ENCODE assay signal across 1 cellular context in the genomic region with DNA sequence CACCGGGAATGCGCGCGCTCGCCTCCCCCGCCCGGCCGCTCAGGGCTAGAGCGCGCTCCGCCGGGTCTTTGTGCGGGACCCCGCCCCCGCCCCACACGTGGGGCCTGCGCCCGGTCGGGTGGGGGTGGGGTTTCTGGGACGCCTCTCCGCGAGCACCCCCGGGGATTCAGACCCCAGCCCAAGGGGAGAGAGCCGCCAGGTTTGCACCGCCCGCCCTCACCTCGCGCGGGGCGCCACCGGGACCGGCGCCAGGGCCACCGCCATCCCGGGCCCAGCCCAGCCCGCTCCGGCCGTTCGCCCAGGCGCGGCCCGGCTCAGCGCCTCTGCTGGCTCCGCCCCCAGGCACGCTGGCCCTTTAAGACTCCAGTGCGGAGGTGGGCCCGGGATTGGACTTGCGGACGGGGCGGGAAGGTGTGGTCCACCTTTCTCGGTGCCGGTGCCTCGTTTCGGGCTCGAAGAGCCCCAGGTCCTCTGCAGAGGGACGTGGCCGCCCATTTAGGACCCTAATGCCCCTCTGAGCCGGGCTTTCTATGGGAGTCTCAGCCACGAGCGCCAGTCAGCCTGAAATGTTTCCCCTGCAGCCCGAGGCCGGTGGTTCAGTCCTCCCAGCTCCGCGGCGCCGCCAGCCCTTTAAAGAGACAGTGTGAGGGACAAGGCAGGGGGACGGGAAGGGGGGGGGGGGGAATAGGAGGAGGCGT.
TF ChIP-seq lines count a peak whose summit lies in the region.

No MANE protein-coding gene starts in this region.

TF ChIP-seq in SK-N-SH treated with all-trans-retinoic acid at 6 μM for 48 hours, 23 proteins besides CTCF, POLR2A, EP300 and RAD21 (continued from another document):
- TF ChIP-seq, protein P1, sequence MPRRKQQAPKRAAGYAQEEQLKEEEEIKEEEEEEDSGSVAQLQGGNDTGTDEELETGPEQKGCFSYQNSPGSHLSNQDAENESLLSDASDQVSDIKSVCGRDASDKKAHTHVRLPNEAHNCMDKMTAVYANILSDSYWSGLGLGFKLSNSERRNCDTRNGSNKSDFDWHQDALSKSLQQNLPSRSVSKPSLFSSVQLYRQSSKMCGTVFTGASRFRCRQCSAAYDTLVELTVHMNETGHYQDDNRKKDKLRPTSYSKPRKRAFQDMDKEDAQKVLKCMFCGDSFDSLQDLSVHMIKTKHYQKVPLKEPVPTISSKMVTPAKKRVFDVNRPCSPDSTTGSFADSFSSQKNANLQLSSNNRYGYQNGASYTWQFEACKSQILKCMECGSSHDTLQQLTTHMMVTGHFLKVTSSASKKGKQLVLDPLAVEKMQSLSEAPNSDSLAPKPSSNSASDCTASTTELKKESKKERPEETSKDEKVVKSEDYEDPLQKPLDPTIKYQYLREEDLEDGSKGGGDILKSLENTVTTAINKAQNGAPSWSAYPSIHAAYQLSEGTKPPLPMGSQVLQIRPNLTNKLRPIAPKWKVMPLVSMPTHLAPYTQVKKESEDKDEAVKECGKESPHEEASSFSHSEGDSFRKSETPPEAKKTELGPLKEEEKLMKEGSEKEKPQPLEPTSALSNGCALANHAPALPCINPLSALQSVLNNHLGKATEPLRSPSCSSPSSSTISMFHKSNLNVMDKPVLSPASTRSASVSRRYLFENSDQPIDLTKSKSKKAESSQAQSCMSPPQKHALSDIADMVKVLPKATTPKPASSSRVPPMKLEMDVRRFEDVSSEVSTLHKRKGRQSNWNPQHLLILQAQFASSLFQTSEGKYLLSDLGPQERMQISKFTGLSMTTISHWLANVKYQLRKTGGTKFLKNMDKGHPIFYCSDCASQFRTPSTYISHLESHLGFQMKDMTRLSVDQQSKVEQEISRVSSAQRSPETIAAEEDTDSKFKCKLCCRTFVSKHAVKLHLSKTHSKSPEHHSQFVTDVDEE (CRISPR knock-in tag; IDR thresholded peaks at IDR 0.05), result 0 out of 2 replicates have a peak, but pooled peaks have one; percentile 39
- 0 out of 2 replicates have a peak, but pooled peaks have one; percentile 9 for TF ChIP-seq CSDC2 (CRISPR knock-in tag; IDR thresholded peaks at IDR 0.05)
TF ChIP-seq in SK-N-SH treated with all-trans-retinoic acid at 6 μM for 48 hours: peak in this region for 2.
